In the genomic region with DNA sequence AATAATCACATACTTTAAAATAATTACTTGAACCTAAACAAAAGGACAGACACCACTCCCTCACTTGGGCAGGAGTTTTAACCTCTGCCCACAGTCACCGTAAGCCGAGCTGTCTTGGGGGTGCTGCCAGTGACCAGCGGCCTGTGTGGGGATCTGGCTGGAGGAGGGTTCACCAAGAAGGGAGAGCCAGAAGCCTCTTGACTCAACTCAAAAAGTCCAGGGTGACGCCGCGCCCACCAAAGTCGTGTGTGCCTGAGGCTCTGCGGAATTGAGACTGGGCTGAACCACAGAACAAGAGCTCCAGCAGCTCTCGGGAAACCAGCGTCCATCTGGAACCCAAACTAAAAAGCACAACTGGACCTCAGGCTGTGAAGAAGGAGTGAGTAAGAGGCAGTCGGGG, we compare ENCODE assay signal across 1 cellular context.
TF ChIP-seq lines count a peak whose summit lies in the region.

No MANE protein-coding gene starts in this region.

TF ChIP-seq in SK-N-SH, 30 proteins besides CTCF, POLR2A, EP300 and RAD21 (continued from another document):
- TF ChIP-seq SIN3A (IDR thresholded peaks at IDR 0.05; ENCODE audit: borderline replicate concordance, low read depth, low read length) (no peak), JUND (IDR thresholded peaks at IDR 0.05) (no peak), MXI1 (IDR thresholded peaks at IDR 0.05; ENCODE audit: low read depth, low read length) (no peak), RCOR1 (IDR thresholded peaks at IDR 0.05; ENCODE audit: low read length) (no peak), RXRA (IDR thresholded peaks at IDR 0.05; ENCODE audit: borderline replicate concordance, low read depth) (no peak), FOXJ3 (CRISPR knock-in tag; IDR thresholded peaks at IDR 0.05) (no peak), TEAD4 (IDR thresholded peaks at IDR 0.05; ENCODE audit: borderline replicate concordance, insufficient read depth) (no peak), YY1 (IDR thresholded peaks at IDR 0.05; ENCODE audit: low read depth) (no peak), GABPA (IDR thresholded peaks at IDR 0.05; ENCODE audit: low read depth) (no peak)
- TF ChIP-seq, protein P1, sequence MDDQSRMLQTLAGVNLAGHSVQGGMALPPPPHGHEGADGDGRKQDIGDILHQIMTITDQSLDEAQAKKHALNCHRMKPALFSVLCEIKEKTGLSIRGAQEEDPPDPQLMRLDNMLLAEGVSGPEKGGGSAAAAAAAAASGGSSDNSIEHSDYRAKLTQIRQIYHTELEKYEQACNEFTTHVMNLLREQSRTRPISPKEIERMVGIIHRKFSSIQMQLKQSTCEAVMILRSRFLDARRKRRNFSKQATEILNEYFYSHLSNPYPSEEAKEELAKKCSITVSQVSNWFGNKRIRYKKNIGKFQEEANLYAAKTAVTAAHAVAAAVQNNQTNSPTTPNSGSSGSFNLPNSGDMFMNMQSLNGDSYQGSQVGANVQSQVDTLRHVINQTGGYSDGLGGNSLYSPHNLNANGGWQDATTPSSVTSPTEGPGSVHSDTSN (IDR thresholded peaks at IDR 0.05), result no peak
- TF ChIP-seq, protein P2, sequence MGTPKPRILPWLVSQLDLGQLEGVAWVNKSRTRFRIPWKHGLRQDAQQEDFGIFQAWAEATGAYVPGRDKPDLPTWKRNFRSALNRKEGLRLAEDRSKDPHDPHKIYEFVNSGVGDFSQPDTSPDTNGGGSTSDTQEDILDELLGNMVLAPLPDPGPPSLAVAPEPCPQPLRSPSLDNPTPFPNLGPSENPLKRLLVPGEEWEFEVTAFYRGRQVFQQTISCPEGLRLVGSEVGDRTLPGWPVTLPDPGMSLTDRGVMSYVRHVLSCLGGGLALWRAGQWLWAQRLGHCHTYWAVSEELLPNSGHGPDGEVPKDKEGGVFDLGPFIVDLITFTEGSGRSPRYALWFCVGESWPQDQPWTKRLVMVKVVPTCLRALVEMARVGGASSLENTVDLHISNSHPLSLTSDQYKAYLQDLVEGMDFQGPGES (IDR thresholded peaks at IDR 0.05; ENCODE audit: low read depth, low read length), result no peak
- TF ChIP-seq, protein P3, sequence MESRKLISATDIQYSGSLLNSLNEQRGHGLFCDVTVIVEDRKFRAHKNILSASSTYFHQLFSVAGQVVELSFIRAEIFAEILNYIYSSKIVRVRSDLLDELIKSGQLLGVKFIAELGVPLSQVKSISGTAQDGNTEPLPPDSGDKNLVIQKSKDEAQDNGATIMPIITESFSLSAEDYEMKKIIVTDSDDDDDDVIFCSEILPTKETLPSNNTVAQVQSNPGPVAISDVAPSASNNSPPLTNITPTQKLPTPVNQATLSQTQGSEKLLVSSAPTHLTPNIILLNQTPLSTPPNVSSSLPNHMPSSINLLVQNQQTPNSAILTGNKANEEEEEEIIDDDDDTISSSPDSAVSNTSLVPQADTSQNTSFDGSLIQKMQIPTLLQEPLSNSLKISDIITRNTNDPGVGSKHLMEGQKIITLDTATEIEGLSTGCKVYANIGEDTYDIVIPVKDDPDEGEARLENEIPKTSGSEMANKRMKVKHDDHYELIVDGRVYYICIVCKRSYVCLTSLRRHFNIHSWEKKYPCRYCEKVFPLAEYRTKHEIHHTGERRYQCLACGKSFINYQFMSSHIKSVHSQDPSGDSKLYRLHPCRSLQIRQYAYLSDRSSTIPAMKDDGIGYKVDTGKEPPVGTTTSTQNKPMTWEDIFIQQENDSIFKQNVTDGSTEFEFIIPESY (IDR thresholded peaks at IDR 0.05; ENCODE audit: borderline replicate concordance, low read depth), result no peak
- TF ChIP-seq, protein P4, sequence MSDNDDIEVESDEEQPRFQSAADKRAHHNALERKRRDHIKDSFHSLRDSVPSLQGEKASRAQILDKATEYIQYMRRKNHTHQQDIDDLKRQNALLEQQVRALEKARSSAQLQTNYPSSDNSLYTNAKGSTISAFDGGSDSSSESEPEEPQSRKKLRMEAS (IDR thresholded peaks at IDR 0.05; ENCODE audit: low read depth), result no peak
